9 cellular contexts compared by ENCODE assay signal in genomic region chr13:20230913-20231838, GRCh38. TPM values are rescaled to one million over a fixed set of nuclear protein-coding genes. Genes with fewer than 3 reads are reported as not detected.
DNase-seq lines count a peak whose midpoint lies in the region; ATAC-seq and TF ChIP-seq lines count a peak whose summit lies in the region.
"Had no signal": no experiment of that assay in that cellular context is flagged by ENCODE, and none has a peak within 500 bp of the region (broad histone marks: within the 10 kb centered on the region; RNA-seq: fewer than 3 reads in every experiment).

No MANE protein-coding gene starts in this region.

- no peak overlapping the region for H2AFZ ChIP-seq in IMR-90 (replicated peaks; ENCODE audit: low read length, poor library complexity)

- H3K9ac ChIP-seq in IMR-90 (ENCODE audit: low read depth, low read length), result no peak overlapping the region

- dilution Hi-C loops in IMR-90 (cut with HindIII; ENCODE audit: low sequenced_read_pairs, unreplicated experiment), result no loop called here

- H2BK5ac ChIP-seq in IMR-90 (ENCODE audit: low read depth, low read length, poor library complexity, severe bottlenecking), result no peak overlapping the region

- H3K36me3 ChIP-seq in IMR-90 (ENCODE audit: control insufficient read depth, insufficient read depth, low read length) (no peaks in the 10 kb centered on the region), gastroesophageal sphincter (no peaks in the 10 kb centered on the region)

- H2BK15ac ChIP-seq in IMR-90 (ENCODE audit: low read depth, low read length), result no peak overlapping the region

- H3K27ac Mint-ChIP-seq in activated T-cell treated with anti-CD3 and anti-CD28 coated beads, Interleukin-2, amount 50 U/mL, for 72 hours, result peak overlapping the region; percentile 24
- no peak overlapping the region for H3K27ac Mint-ChIP-seq in immature natural killer cell

- H2BK120ac ChIP-seq in IMR-90 (ENCODE audit: low read depth, low read length), result no peak overlapping the region

- ATAC-seq in IMR-90 (ENCODE audit: low read depth) (no peak), GM19351 (IDR thresholded peaks at IDR 0.05; ENCODE audit: unreplicated experiment) (no peak), GM19455 (IDR thresholded peaks at IDR 0.05; ENCODE audit: unreplicated experiment) (no peak), left colon (no peak), gastroesophageal sphincter (no peak)
- ATAC-seq in activated T-cell treated with anti-CD3 and anti-CD28 coated beads, Interleukin-2, amount 50 U/mL, for 72 hours (replicated peaks in 1 of 2), result peak; percentile 28 to 61

- H3K27me3 Mint-ChIP-seq in activated T-cell treated with anti-CD3 and anti-CD28 coated beads, Interleukin-2, amount 50 U/mL, for 72 hours (ENCODE audit: low read depth), result peaks cover 22% of the 10 kb centered on the region
- H3K27me3 Mint-ChIP-seq in immature natural killer cell (ENCODE audit: low read depth in 3 of 3), result peaks cover 12 to 25% (median 14%) of the 10 kb centered on the region in 3 donors

- no peak overlapping the region for H3K56ac ChIP-seq in IMR-90 (ENCODE audit: extremely low read depth, insufficient read depth, low read length)

- no peaks in the 10 kb centered on the region for H3K36me3 Mint-ChIP-seq in activated T-cell treated with anti-CD3 and anti-CD28 coated beads, Interleukin-2, amount 50 U/mL, for 72 hours (ENCODE audit: insufficient read depth in 2 of 2)
- no peaks in the 10 kb centered on the region for H3K36me3 Mint-ChIP-seq in immature natural killer cell

- TF ChIP-seq EP300 in gastroesophageal sphincter (IDR thresholded peaks at IDR 0.05), result no peak

- no peak for DNase-seq in IMR-90
- peak; percentile 16 to 29 for DNase-seq in activated T-cell treated with anti-CD3 and anti-CD28 coated beads, Interleukin-2, amount 50 U/mL, for 72 hours
- no peak for DNase-seq in immature natural killer cell
- DNase-seq in stimulated activated CD4-positive, alpha-beta T cell treated with anti-CD3 and anti-CD28 coated beads, Interleukin-4, amount 100 ng/mL, for 4 hours, result peak; percentile 3 to 5
- DNase-seq in left colon, result no peak

- in situ Hi-C loops in IMR-90 (cut with MboI; ENCODE audit: low sequenced_read_pairs), result no loop called here

- H2AK5ac ChIP-seq in IMR-90 (ENCODE audit: low read depth, low read length), result no peak overlapping the region

- POLR2A ChIA-PET in IMR-90 (lab: Charles Lee; ENCODE audit: unreplicated experiment), result no interaction called here

- H3K9me3 Mint-ChIP-seq in activated T-cell treated with anti-CD3 and anti-CD28 coated beads, Interleukin-2, amount 50 U/mL, for 72 hours, result no peaks in the 10 kb centered on the region
- H3K9me3 Mint-ChIP-seq in immature natural killer cell, result no peaks in the 10 kb centered on the region

- H3K9me3 ChIP-seq in IMR-90 (ENCODE audit: control insufficient read depth, insufficient read depth, low read length) (no peaks in the 10 kb centered on the region), gastroesophageal sphincter (no peaks in the 10 kb centered on the region)

- H3K18ac ChIP-seq in IMR-90 (ENCODE audit: low read depth, low read length), result no peak overlapping the region

- no peak overlapping the region for H3K14ac ChIP-seq in IMR-90 (replicated peaks; ENCODE audit: low read depth, low read length)

- intact Hi-C loops in IMR-90 (cut with micrococcal nuclease), result no loop called here
- intact Hi-C loops in left colon (cut with DNase I, micrococcal nuclease), result no loop called here

- H3K4me1 Mint-ChIP-seq in activated T-cell treated with anti-CD3 and anti-CD28 coated beads, Interleukin-2, amount 50 U/mL, for 72 hours (ENCODE audit: low read depth), result peaks cover 11% of the 10 kb centered on the region
- H3K4me1 Mint-ChIP-seq in immature natural killer cell, result peaks cover 8 to 12% of the 10 kb centered on the region in 2 donors

- no peak overlapping the region for H3K4me2 ChIP-seq in IMR-90 (ENCODE audit: low read depth, low read length)

- H3K4me3 ChIP-seq in IMR-90 (ENCODE audit: insufficient read depth, low read depth, low read length), result no peak overlapping the region
- peak overlapping the region in 1 of 2 donors; percentile 38 for H3K4me3 ChIP-seq in gastroesophageal sphincter

- no peak for TF ChIP-seq RAD21 in IMR-90 (IDR thresholded peaks at IDR 0.05; ENCODE audit: low read length)

- no peak overlapping the region for H4K5ac ChIP-seq in IMR-90 (ENCODE audit: low read depth, low read length)

- no peaks in the 10 kb centered on the region for H3K79me1 ChIP-seq in IMR-90 (ENCODE audit: low read depth in 1 of 2, low read length in 2 of 2)

- no peaks in the 10 kb centered on the region for H4K20me1 ChIP-seq in IMR-90 (ENCODE audit: insufficient read depth, low read length)

- peak overlapping the region; percentile 85 to 91 for H3K4me3 Mint-ChIP-seq in activated T-cell treated with anti-CD3 and anti-CD28 coated beads, Interleukin-2, amount 50 U/mL, for 72 hours
- H3K4me3 Mint-ChIP-seq in immature natural killer cell, result peak overlapping the region; percentile 46 to 74 (median 60)

- no peaks in the 10 kb centered on the region for H3K9me1 ChIP-seq in IMR-90 (ENCODE audit: insufficient read depth, low read length)

- no TSS peak for BruUV-seq in IMR-90 (replicated peaks; lab: Mats Ljungman, UMichigan)

- 15% methylated on average over 19 of the region's 30 CpGs; no CpG with 5 or more reads in 1 of the 2 experiments for WGBS in IMR-90 (ENCODE audit: extremely low coverage in 2 of 2, insufficient read length in 1 of 2), 2 experiments
- 52 to 53% methylated on average over 4 to 11 of the region's 30 CpGs for WGBS in gastroesophageal sphincter (ENCODE audit: low coverage in 1 of 2), 2 donors

- no peak overlapping the region for H2AK9ac ChIP-seq in IMR-90 (replicated peaks; ENCODE audit: low read depth, low read length, poor library complexity)

- H2BK20ac ChIP-seq in IMR-90 (ENCODE audit: low read depth, low read length), result no peak overlapping the region

- H3K4me1 ChIP-seq in IMR-90 (ENCODE audit: control insufficient read depth, insufficient read depth, low read length) (no peaks in the 10 kb centered on the region), gastroesophageal sphincter (peaks cover 0 to 12% (median 8%) of the 10 kb centered on the region in 3 donors)

- TF ChIP-seq CTCF in IMR-90 (conservative IDR thresholded peaks at IDR 0.05; ENCODE audit: low read depth, low read length) (no peak), gastroesophageal sphincter (IDR thresholded peaks at IDR 0.05) (no peak)

- H3K23ac ChIP-seq in IMR-90 (ENCODE audit: low read depth, low read length), result 0 out of 2 replicates have a peak overlapping the region, but pooled peaks have one; percentile 24

- H4K91ac ChIP-seq in IMR-90 (ENCODE audit: insufficient read depth, low read depth, low read length), result no peak overlapping the region

- H4K8ac ChIP-seq in IMR-90 (ENCODE audit: low read depth in 2 of 2, low read length in 2 of 2), result no peak overlapping the region

- CTCF ChIA-PET in IMR-90 (lab: Yijun Ruan, JAX), result no interaction called here

- H3K27me3 ChIP-seq in IMR-90 (ENCODE audit: control insufficient read depth, insufficient read depth, low read length) (peaks cover 67% of the 10 kb centered on the region), gastroesophageal sphincter (peaks cover 77% of the 10 kb centered on the region)

- H3K4ac ChIP-seq in IMR-90 (ENCODE audit: low read depth, low read length), result no peak overlapping the region

- H3K27ac ChIP-seq in IMR-90 (ENCODE audit: insufficient read depth, low read length) (no peak overlapping the region), gastroesophageal sphincter (no peak overlapping the region)

- TF ChIP-seq POLR2A in IMR-90 (IDR thresholded peaks at IDR 0.05; ENCODE audit: low read depth, low read length), result no peak
- no peak for TF ChIP-seq POLR2A in gastroesophageal sphincter (IDR thresholded peaks at IDR 0.05)

TF ChIP-seq in IMR-90, 13 proteins besides CTCF, POLR2A, EP300 and RAD21 (continues in another document):
- TF ChIP-seq, protein P1, sequence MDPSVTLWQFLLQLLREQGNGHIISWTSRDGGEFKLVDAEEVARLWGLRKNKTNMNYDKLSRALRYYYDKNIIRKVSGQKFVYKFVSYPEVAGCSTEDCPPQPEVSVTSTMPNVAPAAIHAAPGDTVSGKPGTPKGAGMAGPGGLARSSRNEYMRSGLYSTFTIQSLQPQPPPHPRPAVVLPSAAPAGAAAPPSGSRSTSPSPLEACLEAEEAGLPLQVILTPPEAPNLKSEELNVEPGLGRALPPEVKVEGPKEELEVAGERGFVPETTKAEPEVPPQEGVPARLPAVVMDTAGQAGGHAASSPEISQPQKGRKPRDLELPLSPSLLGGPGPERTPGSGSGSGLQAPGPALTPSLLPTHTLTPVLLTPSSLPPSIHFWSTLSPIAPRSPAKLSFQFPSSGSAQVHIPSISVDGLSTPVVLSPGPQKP (IDR thresholded peaks at IDR 0.05; ENCODE audit: borderline replicate concordance, low read depth, low read length), result no peak
- TF ChIP-seq SMC3 (IDR thresholded peaks at IDR 0.05; ENCODE audit: low read depth, low read length) (no peak), NFE2L2 (IDR thresholded peaks at IDR 0.05; ENCODE audit: low read depth, low read length) (no peak), MAFK (IDR thresholded peaks at IDR 0.05; ENCODE audit: low read depth, low read length) (no peak), USF2 (IDR thresholded peaks at IDR 0.05; ENCODE audit: low read depth, low read length) (no peak), CEBPB (IDR thresholded peaks at IDR 0.05; ENCODE audit: low read depth, low read length) (no peak), MXI1 (IDR thresholded peaks at IDR 0.05; ENCODE audit: borderline replicate concordance, low read depth, low read length) (no peak)

RNA-seq across cellular contexts. Expression of gene GJB6, which starts 0.9 kb away (rescaled TPM):
- not detected in 2 replicates for total RNA-seq in IMR-90 (2012; rRNA removed)
- polyA plus RNA-seq in IMR-90 (2012; rRNA removed), result not detected in 2 replicates
- not detected in 2 replicates for polyA plus RNA-seq in IMR-90 (2012; cell fraction: cytosol; rRNA removed)
- polyA plus RNA-seq in IMR-90 (2012; cell fraction: nucleus; rRNA removed; ENCODE audit: low replicate concordance), result not detected in 2 replicates
- total RNA-seq in activated T-cell treated with anti-CD3 and anti-CD28 coated beads, Interleukin-2, amount 50 U/mL, for 72 hours, result 1 to 10 TPM; 4.0 to 9.5 TPM
- not detected for polyA plus RNA-seq in immature natural killer cell
- total RNA-seq in left colon, result not detected
- 10 to 100 TPM in 1 of 4 donors, 1 to 10 TPM in 2, not detected in 1; 1.6 to 21.5 (median 2.8) TPM for total RNA-seq in gastroesophageal sphincter
- total RNA-seq: omental fat pad had no signal

RNA-seq across cellular contexts. Expression of gene GJB2, which starts 38.4 kb away (rescaled TPM):
- under 0.01 TPM in 2 replicates for total RNA-seq in IMR-90 (2012; rRNA removed)
- 0.09 and 0.17 TPM in 2 replicates for polyA plus RNA-seq in IMR-90 (2012; rRNA removed)
- polyA plus RNA-seq in IMR-90 (2012; cell fraction: cytosol; rRNA removed), result 0.10 and 0.30 TPM in 2 replicates
- polyA plus RNA-seq in IMR-90 (2012; cell fraction: nucleus; rRNA removed; ENCODE audit: low replicate concordance), result 0.52 and 2.5 TPM in 2 replicates
- 1 to 10 TPM; 1.8 to 5.9 TPM for total RNA-seq in activated T-cell treated with anti-CD3 and anti-CD28 coated beads, Interleukin-2, amount 50 U/mL, for 72 hours
- not detected for polyA plus RNA-seq in immature natural killer cell
- total RNA-seq in left colon, result 10 to 100 TPM; 39.0 to 45.0 TPM
- 10 to 100 TPM in 1 of 4 donors, 1 to 10 TPM in 2, under 1 TPM in 1; 0.54 to 57.5 (median 5.6) TPM for total RNA-seq in gastroesophageal sphincter

Comparison
In these comparisons a context has a peak if more than half of its experiments do, and no peak if none do; other contexts are left out.
1. ATAC-seq: peak in activated T-cell treated with anti-CD3 and anti-CD28 coated beads, Interleukin-2, amount 50 U/mL, for 72 hours (2 of 2); none in IMR-90 (single experiment), GM19351 (single experiment), GM19455 (single experiment), left colon (single experiment) and gastroesophageal sphincter (single experiment).
2. DNase-seq: peak in activated T-cell treated with anti-CD3 and anti-CD28 coated beads, Interleukin-2, amount 50 U/mL, for 72 hours (2 of 2) and stimulated activated CD4-positive, alpha-beta T cell treated with anti-CD3 and anti-CD28 coated beads, Interleukin-4, amount 100 ng/mL, for 4 hours (2 of 2); none in IMR-90 (single experiment), immature natural killer cell (0 of 3) and left colon (0 of 2).